20 cellular contexts compared by ENCODE assay signal in the genomic region with DNA sequence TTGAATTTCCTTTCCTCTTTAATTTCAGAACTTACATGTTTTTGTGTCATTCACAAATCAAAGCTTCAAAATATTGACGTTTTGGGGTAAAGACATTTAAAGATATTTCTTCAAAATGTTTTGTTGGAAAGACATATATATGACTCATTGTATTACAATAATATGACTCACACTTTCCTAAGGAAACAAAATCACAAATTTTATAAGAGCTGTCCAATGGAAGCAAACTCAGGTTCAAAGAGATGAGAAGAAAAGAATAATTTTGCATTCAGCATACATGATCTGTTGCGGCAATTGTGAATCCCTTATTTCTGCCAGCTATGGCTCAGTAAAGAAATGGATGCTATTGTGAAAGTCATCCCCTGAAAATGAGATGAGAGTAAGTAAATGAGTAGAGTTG.
A peak's percentile ranks its signal among the peaks of the same experiment; 100 is the strongest.
DNase-seq lines count a peak whose midpoint lies in the region; TF ChIP-seq lines count a peak whose summit lies in the region.
"Had no signal": no experiment of that assay in that cellular context is flagged by ENCODE, and none has a peak within 500 bp of the region (broad histone marks: within the 10 kb centered on the region; RNA-seq: fewer than 3 reads in every experiment).

No MANE protein-coding gene starts in this region.

- intact Hi-C loops in Calu3 (cut with micrococcal nuclease; ENCODE audit: unreplicated experiment), result no loop called here

- H3K9me3 Mint-ChIP-seq in Calu3 (ENCODE audit: low read depth, unreplicated experiment), result no peaks in the 10 kb centered on the region
- H3K9me3 Mint-ChIP-seq: activated naive CD8-positive, alpha-beta T cell treated with anti-CD3 and anti-CD28 coated beads, Interleukin-2, amount 10 ng/mL, durations not matched to agents 7 days and 5 days; activated T-helper 1 cell treated with anti-CD3 and anti-CD28 coated beads, Interleukin-12 subunit alpha, Interleukin-12 subunit beta, Interleukin-2, Interleukin-4 antibody, amounts not matched to agents 30 ng/mL and 10 ng/mL and 1 ng/mL, durations not matched to agents 14 hours and 24 hours and 36 hours; CD8-positive, alpha-beta memory T cell; effector memory CD8-positive, alpha-beta T cell; IgD-negative memory B cell had no signal

- no peak for TF ChIP-seq CTCF in Calu3 (IDR thresholded peaks at IDR 0.05; ENCODE audit: unreplicated experiment)
- TF ChIP-seq CTCF in RWPE1 (conservative IDR thresholded peaks at IDR 0.05; ENCODE audit: low read depth), result no peak
- no peak for TF ChIP-seq CTCF in epithelial cell of esophagus (IDR thresholded peaks at IDR 0.05; ENCODE audit: insufficient read depth, low read depth, low read length, missing control alignments)

- no peak overlapping the region for H3K4me3 ChIP-seq in epithelial cell of esophagus (ENCODE audit: low read length)
- H3K4me3 ChIP-seq: left lung had no signal

- no peak overlapping the region for H3K4me3 Mint-ChIP-seq in Calu3 (ENCODE audit: low read depth, unreplicated experiment)
- H3K4me3 Mint-ChIP-seq: activated naive CD8-positive, alpha-beta T cell treated with anti-CD3 and anti-CD28 coated beads, Interleukin-2, amount 10 ng/mL, durations not matched to agents 7 days and 5 days; activated T-helper 1 cell treated with anti-CD3 and anti-CD28 coated beads, Interleukin-12 subunit alpha, Interleukin-12 subunit beta, Interleukin-2, Interleukin-4 antibody, amounts not matched to agents 30 ng/mL and 10 ng/mL and 1 ng/mL, durations not matched to agents 14 hours and 24 hours and 36 hours; CD8-positive, alpha-beta memory T cell; effector memory CD8-positive, alpha-beta T cell; IgD-negative memory B cell had no signal

- CTCF ChIA-PET in Calu3 (lab: Charles Lee), result no interaction called here
- CTCF ChIA-PET in RWPE1 (lab: Yijun Ruan, JAX), result no interaction called here

- H3K27ac ChIP-seq in RWPE1, result no peak overlapping the region
- H3K27ac ChIP-seq: left lung had no signal

- peaks cover 14% of the 10 kb centered on the region for H3K4me1 Mint-ChIP-seq in Calu3 (ENCODE audit: low read depth, unreplicated experiment)
- H3K4me1 Mint-ChIP-seq: activated naive CD8-positive, alpha-beta T cell treated with anti-CD3 and anti-CD28 coated beads, Interleukin-2, amount 10 ng/mL, durations not matched to agents 7 days and 5 days; CD8-positive, alpha-beta memory T cell had no signal

- H3K27me3 Mint-ChIP-seq in Calu3 (ENCODE audit: unreplicated experiment), result no peaks in the 10 kb centered on the region

- DNase-seq in Calu3 (no peak), RWPE1 (ENCODE audit: low spot score) (peak; percentile 34), epithelial cell of esophagus (ENCODE audit: low read depth) (peak; percentile 22), lung microvascular endothelial cell (ENCODE audit: low read depth in 2 of 2) (peak; percentile 44 to 51), GM03348 (ENCODE audit: low spot score) (no peak), OCI-M1 (lab: John Stamatoyannopoulos, UW) (no peak), midbrain (lab: John Stamatoyannopoulos, UW) (no peak)
- DNase-seq in activated CD4-positive, CD25-positive, alpha-beta regulatory T cell (lab: John Stamatoyannopoulos, UW), result no peak
- DNase-seq: activated naive CD8-positive, alpha-beta T cell treated with anti-CD3 and anti-CD28 coated beads, Interleukin-2, amount 10 ng/mL, durations not matched to agents 7 days and 5 days; CD8-positive, alpha-beta memory T cell; central memory CD4-positive, alpha-beta T cell; effector memory CD8-positive, alpha-beta T cell; left lung; MV-4-11; NCI-H1930; NK-92 treated with Interleukin-12 subunit alpha and Interleukin-12 subunit beta, amount 100 ng/mL, for 24 hours; RPMI8226; T1000 had no signal

- peaks cover 5% of the 10 kb centered on the region for H3K36me3 Mint-ChIP-seq in Calu3 (ENCODE audit: insufficient read depth, unreplicated experiment)
- H3K36me3 Mint-ChIP-seq: activated naive CD8-positive, alpha-beta T cell treated with anti-CD3 and anti-CD28 coated beads, Interleukin-2, amount 10 ng/mL, durations not matched to agents 7 days and 5 days; CD8-positive, alpha-beta memory T cell; IgD-negative memory B cell had no signal

- H3K27ac Mint-ChIP-seq in Calu3 (ENCODE audit: unreplicated experiment), result peak overlapping the region; percentile 94
- H3K27ac Mint-ChIP-seq: activated naive CD8-positive, alpha-beta T cell treated with anti-CD3 and anti-CD28 coated beads, Interleukin-2, amount 10 ng/mL, durations not matched to agents 7 days and 5 days; activated T-helper 1 cell treated with anti-CD3 and anti-CD28 coated beads, Interleukin-12 subunit alpha, Interleukin-12 subunit beta, Interleukin-2, Interleukin-4 antibody, amounts not matched to agents 30 ng/mL and 10 ng/mL and 1 ng/mL, durations not matched to agents 14 hours and 24 hours and 36 hours; CD8-positive, alpha-beta memory T cell; effector memory CD8-positive, alpha-beta T cell; IgD-negative memory B cell had no signal

- no TSS peak for BruUV-seq in Calu3 (replicated peaks; lab: Mats Ljungman, UMichigan)

- POLR2A ChIA-PET in RWPE1 (lab: Yijun Ruan, JAX; ENCODE audit: low non-redundant PET), result no interaction called here

Comparison
In these comparisons a context has a peak if more than half of its experiments do, and no peak if none do; other contexts are left out.
1. DNase-seq: peak in RWPE1 (single experiment), epithelial cell of esophagus (single experiment) and lung microvascular endothelial cell (2 of 2); none in Calu3 (single experiment), activated CD4-positive, CD25-positive, alpha-beta regulatory T cell (0 of 4), GM03348 (single experiment), OCI-M1 (single experiment) and midbrain (single experiment).